In genomic region chr19:44875666-44876418, GRCh38 we compare ENCODE assay signal across 13 cellular contexts. TPM values are rescaled to one million over a fixed set of nuclear protein-coding genes. Genes with fewer than 3 reads are reported as not detected.
DNase-seq lines count a peak whose midpoint lies in the region; ATAC-seq and TF ChIP-seq lines count a peak whose summit lies in the region.
"Had no signal": no experiment of that assay in that cellular context is flagged by ENCODE, and none has a peak within 500 bp of the region (broad histone marks: within the 10 kb centered on the region; RNA-seq: fewer than 3 reads in every experiment).

No MANE protein-coding gene starts in this region.

- H3K27me3 Mint-ChIP-seq in Caco-2 (ENCODE audit: insufficient read depth, unreplicated experiment): no peaks in the 10 kb centered on the region
- H3K27me3 Mint-ChIP-seq in endothelial cell (ENCODE audit: unreplicated experiment): peaks cover 26% of the 10 kb centered on the region

- CTCF ChIA-PET in Caco-2 (lab: Charles Lee) (no interaction called here), PC-9 (lab: Charles Lee) (interaction anchor here (0.6 to 0.8 kb wide), 2 partner anchors 77 to 79 kb away, joined by 3 read pairs; no protein-coding TSS in a partner anchor)

- no peaks in the 10 kb centered on the region for H3K9me2 ChIP-seq in PC-9 (ENCODE audit: insufficient read depth)

- H2AFZ ChIP-seq in PC-9: no peak overlapping the region

- H3K4me2 ChIP-seq in PC-9: peak overlapping the region; percentile 67

- POLR2A ChIA-PET in Caco-2 (lab: Charles Lee) (no interaction called here), PC-9 (lab: Charles Lee; ENCODE audit: unreplicated experiment) (interaction anchor here (0.5 to 0.6 kb wide), 2 partner anchors 79 to 134 kb away, joined by 4 read pairs; partner anchors contain the start of gene CLPTM1)

- peaks cover 88% of the 10 kb centered on the region for H3K36me3 Mint-ChIP-seq in Caco-2 (ENCODE audit: insufficient read depth, unreplicated experiment)
- peaks cover 58% of the 10 kb centered on the region for H3K36me3 Mint-ChIP-seq in endothelial cell (ENCODE audit: low read depth, unreplicated experiment)

- no peak for TF ChIP-seq CTCF in Caco-2 (IDR thresholded peaks at IDR 0.05; ENCODE audit: insufficient read depth in 1 of 2, low read depth in 1 of 2, low read length in 1 of 2, severe bottlenecking in 1 of 2, unreplicated experiment in 1 of 2)
- no peak for TF ChIP-seq CTCF in PC-9 (conservative IDR thresholded peaks at IDR 0.05)
- no peak for TF ChIP-seq CTCF in endothelial cell (IDR thresholded peaks at IDR 0.05; ENCODE audit: unreplicated experiment)

- peak overlapping the region; percentile 95 for H3K27ac ChIP-seq in PC-9
- H3K27ac ChIP-seq: tibial nerve had no signal

- H3K4me3 ChIP-seq in Caco-2 (ENCODE audit: low read depth, low read length): no peak overlapping the region
- H3K4me3 ChIP-seq in PC-9: peak overlapping the region; percentile 32; the same call in 1 of the 2 replicates
- H3K4me3 ChIP-seq: esophagus muscularis mucosa, tibial nerve had no signal

- no peak overlapping the region for H3K4me3 Mint-ChIP-seq in Caco-2 (ENCODE audit: unreplicated experiment)
- H3K4me3 Mint-ChIP-seq in endothelial cell (ENCODE audit: unreplicated experiment): peak overlapping the region; percentile 56

- no peak for ATAC-seq in GM21528 (IDR thresholded peaks at IDR 0.05; ENCODE audit: low FRiP score, unreplicated experiment)
- ATAC-seq in HG03520 (IDR thresholded peaks at IDR 0.05; ENCODE audit: unreplicated experiment): no peak

- H3K27me3 ChIP-seq in Caco-2 (replicated peaks; ENCODE audit: control insufficient read depth, insufficient read depth, low read length) (no peaks in the 10 kb centered on the region), PC-9 (ENCODE audit: insufficient read depth, low read depth) (no peaks in the 10 kb centered on the region)
- H3K27me3 ChIP-seq: esophagus muscularis mucosa, tibial nerve had no signal

- BruUV-seq in Caco-2 (replicated peaks; lab: Mats Ljungman, UMichigan): no TSS peak
- BruUV-seq in PC-9 (replicated peaks; lab: Mats Ljungman, UMichigan): no TSS peak

- peaks cover 6% of the 10 kb centered on the region; the same call in 1 of the 2 replicates for H4K20me1 ChIP-seq in PC-9 (ENCODE audit: insufficient read depth)

- H3F3A ChIP-seq in PC-9 (ENCODE audit: insufficient read depth, low read depth): peaks cover 54% of the 10 kb centered on the region

- DNase-seq in Caco-2 (no peak), PC-9 (peak; percentile 82 to 95), endothelial cell (ENCODE audit: low spot score) (no peak), myocyte (ENCODE audit: low read depth) (peak; percentile 73), T1000 (lab: John Stamatoyannopoulos, UW) (no peak)
- no peak for DNase-seq in activated CD4-positive, CD25-positive, alpha-beta regulatory T cell (lab: John Stamatoyannopoulos, UW)
- DNase-seq: activated gamma-delta T cell; central memory CD4-positive, alpha-beta T cell; NCI-H2029 had no signal

- H3K36me3 ChIP-seq in Caco-2 (ENCODE audit: control insufficient read depth, insufficient read depth, low read length) (peaks cover 17% of the 10 kb centered on the region), PC-9 (ENCODE audit: low read depth) (peaks cover 30% of the 10 kb centered on the region)

- H3K4me1 Mint-ChIP-seq in Caco-2 (ENCODE audit: low read depth, unreplicated experiment) (peaks cover 17% of the 10 kb centered on the region), endothelial cell (ENCODE audit: unreplicated experiment) (peaks cover 55% of the 10 kb centered on the region)

- H3K4me1 ChIP-seq in Caco-2 (peaks cover 17% of the 10 kb centered on the region), PC-9 (replicated peaks; ENCODE audit: insufficient read depth) (peaks cover 46% of the 10 kb centered on the region)

- H3K27ac Mint-ChIP-seq in Caco-2 (ENCODE audit: unreplicated experiment) (peak overlapping the region; percentile 16), endothelial cell (ENCODE audit: unreplicated experiment) (peak overlapping the region; percentile 83)

- H3K9me3 Mint-ChIP-seq in Caco-2 (ENCODE audit: unreplicated experiment): no peaks in the 10 kb centered on the region
- no peaks in the 10 kb centered on the region for H3K9me3 Mint-ChIP-seq in endothelial cell (ENCODE audit: unreplicated experiment)

- intact Hi-C loops in Caco-2 (cut with micrococcal nuclease; ENCODE audit: unreplicated experiment): no loop called here
- intact Hi-C loops in PC-9 (cut with micrococcal nuclease; ENCODE audit: unreplicated experiment): loop anchor here (1.0 kb wide), 1 partner anchor 15 kb away; the partner anchor contains the start of gene TOMM40

- no peaks in the 10 kb centered on the region for H3K9me3 ChIP-seq in Caco-2
- H3K9me3 ChIP-seq in PC-9 (ENCODE audit: insufficient read depth, low read depth): no peaks in the 10 kb centered on the region
- H3K9me3 ChIP-seq: esophagus muscularis mucosa, tibial nerve had no signal

- no peaks in the 10 kb centered on the region for H3K79me2 ChIP-seq in PC-9 (ENCODE audit: low read depth)

RNA-seq across cellular contexts. Expression of gene TOMM40, which starts 15.2 kb away (rescaled TPM):
- 205 and 227 TPM in 2 replicates for total RNA-seq in Caco-2 (2022)
- 83.6 and 86.0 TPM in 2 replicates for total RNA-seq in PC-9 (2021)
- 60.5 TPM for total RNA-seq in endothelial cell (ENCODE audit: unreplicated experiment)
- 94.0 and 121 TPM in 2 replicates for total RNA-seq in myocyte
- 47.8 TPM for polyA plus RNA-seq in myocyte (2012)

RNA-seq across cellular contexts. Expression of gene NECTIN2, which starts 29.7 kb away (rescaled TPM):
- total RNA-seq in Caco-2 (2022) (257 and 258 TPM in 2 replicates), PC-9 (2021) (115 and 136 TPM in 2 replicates), endothelial cell (ENCODE audit: unreplicated experiment) (342 TPM), myocyte (79.1 and 113 TPM in 2 replicates)
- 72.7 TPM for polyA plus RNA-seq in myocyte (2012)

RNA-seq across cellular contexts. Expression of gene APOE, which starts 29.8 kb away (rescaled TPM):
- total RNA-seq in Caco-2 (2022) (1,346 and 1,404 TPM in 2 replicates), PC-9 (2021) (11.5 and 16.5 TPM in 2 replicates), endothelial cell (ENCODE audit: unreplicated experiment) (258 TPM), myocyte (4,388 and 5,075 TPM in 2 replicates)
- 34.2 TPM for polyA plus RNA-seq in myocyte (2012)

RNA-seq across cellular contexts. Expression of gene APOC1, which starts 38.6 kb away (rescaled TPM):
- total RNA-seq in Caco-2 (2022): 246 and 250 TPM in 2 replicates
- total RNA-seq in PC-9 (2021): 27.4 and 31.1 TPM in 2 replicates
- total RNA-seq in endothelial cell (ENCODE audit: unreplicated experiment): 44.8 TPM
- total RNA-seq in myocyte: 21.8 and 52.3 TPM in 2 replicates
- 7.3 TPM for polyA plus RNA-seq in myocyte (2012)

Comparison
In these comparisons a context has a peak if more than half of its experiments do, and no peak if none do; other contexts are left out.
1. DNase-seq: peak in PC-9 (2 of 2) and myocyte (single experiment); none in Caco-2 (0 of 2), endothelial cell (single experiment), activated CD4-positive, CD25-positive, alpha-beta regulatory T cell (0 of 4) and T1000 (single experiment).
2. RNA of gene APOE, which starts 29.8 kb away (total RNA-seq): 4,388 to 5,075 TPM in myocyte, 1,346 to 1,404 TPM in Caco-2 and 258 TPM in endothelial cell (single experiment); 11.5 to 16.5 TPM in PC-9; every median in the first group is over 10 times any median in the second.